Comparison of ENCODE assay signal across 9 cellular contexts in the genomic region with DNA sequence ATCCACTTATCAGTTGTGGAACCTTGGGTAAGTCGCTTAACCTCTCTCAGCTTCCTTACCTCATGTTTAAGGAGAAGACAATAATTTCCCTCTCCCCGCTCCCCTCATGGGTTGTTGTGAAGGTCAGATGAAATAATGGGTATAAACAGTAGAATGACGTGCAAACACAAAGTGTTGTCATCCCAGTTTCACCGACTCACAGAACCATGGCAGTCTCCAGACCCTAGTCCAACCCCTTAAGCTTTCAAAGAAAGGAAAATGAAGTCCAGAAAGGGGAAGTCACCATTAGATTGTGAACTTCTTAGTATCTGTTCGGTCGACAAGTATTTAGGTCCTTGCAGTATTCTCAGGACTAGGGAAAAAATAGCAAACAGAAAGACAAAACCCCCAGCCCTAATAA. TPM values are rescaled to one million over a fixed set of nuclear protein-coding genes. Genes with fewer than 3 reads are reported as not detected.
A peak's percentile ranks its signal among the peaks of the same experiment; 100 is the strongest.
DNase-seq lines count a peak whose midpoint lies in the region; ATAC-seq and TF ChIP-seq lines count a peak whose summit lies in the region.
"Had no signal": no experiment of that assay in that cellular context is flagged by ENCODE, and none has a peak within 500 bp of the region (broad histone marks: within the 10 kb centered on the region; RNA-seq: fewer than 3 reads in every experiment).

No MANE protein-coding gene starts in this region.

- intact Hi-C loops in A673 (cut with micrococcal nuclease; ENCODE audit: unreplicated experiment) (no loop called here), IMR-90 (cut with micrococcal nuclease) (no loop called here), ascending aorta (cut with DNase I) (loop anchor here (2.0 to 10.0 kb wide), 3 partner anchors 27 to 121 kb away; a partner anchor contains a TSS), lower leg skin (cut with DNase I; ENCODE audit: low total_unique reads) (no loop called here)

- dilution Hi-C loops in IMR-90 (cut with HindIII; ENCODE audit: low sequenced_read_pairs, unreplicated experiment), result no loop called here

- H2BK12ac ChIP-seq in mesenchymal stem cell (ENCODE audit: low read length in 2 of 2), result no peak overlapping the region

- TF ChIP-seq RAD21 in IMR-90 (IDR thresholded peaks at IDR 0.05; ENCODE audit: low read length), result no peak

- peak overlapping the region; percentile 78 for H3K14ac ChIP-seq in IMR-90 (replicated peaks; ENCODE audit: low read depth, low read length)
- no peak overlapping the region for H3K14ac ChIP-seq in mesenchymal stem cell (ENCODE audit: low read length in 2 of 2)

- H2BK120ac ChIP-seq in IMR-90 (ENCODE audit: low read depth, low read length) (no peak overlapping the region), mesenchymal stem cell (ENCODE audit: low read depth, low read length) (no peak overlapping the region)

- in situ Hi-C loops in IMR-90 (cut with MboI; ENCODE audit: low sequenced_read_pairs), result no loop called here

- H3K4me3 ChIP-seq in A673 (ENCODE audit: low read depth, low read length, poor library complexity, severe bottlenecking), result peak overlapping the region; percentile 99
- H3K4me3 ChIP-seq in IMR-90 (ENCODE audit: insufficient read depth, low read depth, low read length), result peak overlapping the region; percentile 83
- peak overlapping the region; percentile 58 to 73 for H3K4me3 ChIP-seq in ascending aorta
- peak overlapping the region in 1 of 2 experiments; percentile 96 for H3K4me3 ChIP-seq in mesenchymal stem cell (ENCODE audit: insufficient read depth in 1 of 2, low read depth in 1 of 2, low read length in 2 of 2)
- no peak overlapping the region for H3K4me3 ChIP-seq in lower leg skin (ENCODE audit: low read depth, poor library complexity, severe bottlenecking)

- peak overlapping the region; percentile 95 for H3K27ac ChIP-seq in A673 (ENCODE audit: low read depth, low read length, poor library complexity, severe bottlenecking)
- peak overlapping the region; percentile 90; the same call in 1 of the 2 replicates for H3K27ac ChIP-seq in IMR-90 (ENCODE audit: insufficient read depth, low read length)
- H3K27ac ChIP-seq in ascending aorta, result no peak overlapping the region
- H3K27ac ChIP-seq in mesenchymal stem cell (ENCODE audit: low read length, poor library complexity, severe bottlenecking), result no peak overlapping the region

- H2AK9ac ChIP-seq in IMR-90 (replicated peaks; ENCODE audit: low read depth, low read length, poor library complexity), result peak overlapping the region; percentile 92

- peak overlapping the region; percentile 32; the same call in 1 of the 2 replicates for H3K56ac ChIP-seq in IMR-90 (ENCODE audit: extremely low read depth, insufficient read depth, low read length)

- no peak for TF ChIP-seq CTCF in A673 (conservative IDR thresholded peaks at IDR 0.05; ENCODE audit: low read depth, low read length)
- no peak for TF ChIP-seq CTCF in IMR-90 (conservative IDR thresholded peaks at IDR 0.05; ENCODE audit: low read depth, low read length)
- TF ChIP-seq CTCF in ascending aorta (IDR thresholded peaks at IDR 0.05), result no peak
- no peak for TF ChIP-seq CTCF in lower leg skin (IDR thresholded peaks at IDR 0.05)

- peaks cover 29 to 54% of the 10 kb centered on the region in 2 experiments for H3K79me1 ChIP-seq in IMR-90 (ENCODE audit: low read depth in 1 of 2, low read length in 2 of 2)
- H3K79me1 ChIP-seq in mesenchymal stem cell (replicated peaks; ENCODE audit: low read length, poor library complexity, severe bottlenecking), result peaks cover 26% of the 10 kb centered on the region

- ATAC-seq in IMR-90 (ENCODE audit: low read depth), result no peak
- no peak for ATAC-seq in GM18867 (IDR thresholded peaks at IDR 0.05; ENCODE audit: unreplicated experiment)

- H3K23ac ChIP-seq in IMR-90 (ENCODE audit: low read depth, low read length), result peak overlapping the region; percentile 93
- peak overlapping the region in 1 of 2 experiments; percentile 49 for H3K23ac ChIP-seq in mesenchymal stem cell (ENCODE audit: low read length in 2 of 2)

- H3K18ac ChIP-seq in IMR-90 (ENCODE audit: low read depth, low read length) (no peak overlapping the region), mesenchymal stem cell (ENCODE audit: low read depth in 1 of 2, low read length in 2 of 2) (no peak overlapping the region)

- no peak for TF ChIP-seq POLR2A in IMR-90 (IDR thresholded peaks at IDR 0.05; ENCODE audit: low read depth, low read length)
- no peak for TF ChIP-seq POLR2A in lower leg skin (IDR thresholded peaks at IDR 0.05)

- H3K9me1 ChIP-seq in IMR-90 (ENCODE audit: insufficient read depth, low read length), result peaks cover 12% of the 10 kb centered on the region

- H2BK15ac ChIP-seq in IMR-90 (ENCODE audit: low read depth, low read length) (no peak overlapping the region), mesenchymal stem cell (ENCODE audit: low read depth, poor library complexity, severe bottlenecking) (no peak overlapping the region)

- peak overlapping the region in 1 of 2 experiments; percentile 95; a peak in 1 of 4 replicates for H4K8ac ChIP-seq in IMR-90 (ENCODE audit: low read depth in 2 of 2, low read length in 2 of 2)
- H4K8ac ChIP-seq in mesenchymal stem cell (ENCODE audit: low read length), result no peak overlapping the region

- H3K27me3 ChIP-seq in A673 (replicated peaks; ENCODE audit: insufficient read depth, low read depth, low read length, poor library complexity) (no peaks in the 10 kb centered on the region), IMR-90 (ENCODE audit: control insufficient read depth, insufficient read depth, low read length) (no peaks in the 10 kb centered on the region), ascending aorta (no peaks in the 10 kb centered on the region), mesenchymal stem cell (ENCODE audit: control insufficient read depth in 1 of 2, insufficient read depth in 1 of 2, low read length in 2 of 2) (no peaks in the 10 kb centered on the region)

- WGBS in IMR-90 (ENCODE audit: extremely low coverage in 2 of 2, insufficient read length in 1 of 2), 2 experiments, result no CpG with 5 or more reads among the region's 6 CpGs
- 88% methylated on average over 4 of the region's 6 CpGs for WGBS in mesenchymal stem cell
- 52 to 64% methylated on average over 6 of the region's 6 CpGs for WGBS in lower leg skin, 2 donors

- H3K36me3 ChIP-seq in A673 (ENCODE audit: insufficient read depth, low read length, poor library complexity, severe bottlenecking) (peaks cover 4% of the 10 kb centered on the region), IMR-90 (ENCODE audit: control insufficient read depth, insufficient read depth, low read length) (peaks cover 7% of the 10 kb centered on the region), ascending aorta (peaks cover 8 to 9% of the 10 kb centered on the region in 2 donors), mesenchymal stem cell (ENCODE audit: control insufficient read depth in 1 of 2, insufficient read depth in 2 of 2, low read depth in 1 of 2, low read length in 2 of 2) (peaks cover 21 to 23% of the 10 kb centered on the region in 2 experiments)

- H3K4ac ChIP-seq in IMR-90 (ENCODE audit: low read depth, low read length) (peak overlapping the region; percentile 88; the same call in 1 of the 2 replicates), mesenchymal stem cell (ENCODE audit: low read depth in 1 of 2, low read length in 2 of 2) (peak overlapping the region in 1 of 2 experiments; percentile 62)

- H2AFZ ChIP-seq in IMR-90 (replicated peaks; ENCODE audit: low read length, poor library complexity) (peak overlapping the region; percentile 97), mesenchymal stem cell (ENCODE audit: low read depth, low read length) (no peak overlapping the region)

- H3K4me2 ChIP-seq in IMR-90 (ENCODE audit: low read depth, low read length), result peak overlapping the region; percentile 90
- H3K4me2 ChIP-seq in mesenchymal stem cell (ENCODE audit: low read length, poor library complexity, severe bottlenecking), result peak overlapping the region; percentile 96

- H3K4me1 ChIP-seq in A673 (ENCODE audit: insufficient read depth, low read length, poor library complexity, severe bottlenecking) (peaks cover 11% of the 10 kb centered on the region), IMR-90 (ENCODE audit: control insufficient read depth, insufficient read depth, low read length) (peaks cover 4% of the 10 kb centered on the region; the same call in 1 of the 2 replicates), ascending aorta (peaks cover 0 to 8% of the 10 kb centered on the region in 2 donors), mesenchymal stem cell (ENCODE audit: control insufficient read depth, insufficient read depth, low read depth, low read length) (peaks cover 6% of the 10 kb centered on the region)

- H4K91ac ChIP-seq in IMR-90 (ENCODE audit: insufficient read depth, low read depth, low read length) (no peak overlapping the region), mesenchymal stem cell (ENCODE audit: low read length) (no peak overlapping the region)

- H4K5ac ChIP-seq in IMR-90 (ENCODE audit: low read depth, low read length), result no peak overlapping the region

- CTCF ChIA-PET in A673 (lab: Charles Lee) (no interaction called here), IMR-90 (lab: Yijun Ruan, JAX) (no interaction called here)

- DNase-seq in A673 (ENCODE audit: low spot score), result no peak
- DNase-seq in IMR-90, result no peak
- DNase-seq in ascending aorta (ENCODE audit: low spot score in 2 of 2), result no peak
- DNase-seq in mesenchymal stem cell, result peak; percentile 39
- no peak for DNase-seq in lower leg skin (ENCODE audit: low spot score in 2 of 2)
- DNase-seq in stimulated activated CD4-positive, alpha-beta T cell treated with anti-CD3 and anti-CD28 coated beads, Interleukin-4, amount 100 ng/mL, for 4 hours, result no peak
- no peak for DNase-seq in amniotic stem cell (lab: John Stamatoyannopoulos, UW)

- POLR2A ChIA-PET in A673 (lab: Charles Lee; ENCODE audit: low non-redundant PET), result no interaction called here
- POLR2A ChIA-PET in IMR-90 (lab: Charles Lee; ENCODE audit: unreplicated experiment), result no interaction called here

- H3K9me3 ChIP-seq in A673 (ENCODE audit: low read depth, low read length, poor library complexity, severe bottlenecking) (no peaks in the 10 kb centered on the region), IMR-90 (ENCODE audit: control insufficient read depth, insufficient read depth, low read length) (no peaks in the 10 kb centered on the region), ascending aorta (no peaks in the 10 kb centered on the region), mesenchymal stem cell (ENCODE audit: control insufficient read depth, low read length) (no peaks in the 10 kb centered on the region)

- peak overlapping the region; percentile 20 for H2AK5ac ChIP-seq in IMR-90 (ENCODE audit: low read depth, low read length)
- no peak overlapping the region for H2AK5ac ChIP-seq in mesenchymal stem cell (ENCODE audit: low read length, severe bottlenecking)

- H3K9ac ChIP-seq in IMR-90 (ENCODE audit: low read depth, low read length) (peak overlapping the region; percentile 88), mesenchymal stem cell (ENCODE audit: low read length) (peak overlapping the region; percentile 93)

- H2BK20ac ChIP-seq in IMR-90 (ENCODE audit: low read depth, low read length), result no peak overlapping the region

- BruUV-seq in A673 (replicated peaks; lab: Mats Ljungman, UMichigan) (no TSS peak), IMR-90 (replicated peaks; lab: Mats Ljungman, UMichigan) (no TSS peak)

- H2BK5ac ChIP-seq in IMR-90 (ENCODE audit: low read depth, low read length, poor library complexity, severe bottlenecking), result no peak overlapping the region
- no peak overlapping the region for H2BK5ac ChIP-seq in mesenchymal stem cell (ENCODE audit: low read depth, low read length, poor library complexity, severe bottlenecking)

- H4K20me1 ChIP-seq in IMR-90 (ENCODE audit: insufficient read depth, low read length), result no peaks in the 10 kb centered on the region

RNA-seq across cellular contexts. Expression of a gene that starts 1.1 kb away (rescaled TPM):
- total RNA-seq in A673 (2021) (52.0 and 63.6 TPM in 2 replicates), IMR-90 (2012; rRNA removed) (45.8 and 50.0 TPM in 2 replicates), ascending aorta (43.9 TPM), lower leg skin (10 to 100 TPM; 41.8 to 64.5 (median 47.4) TPM)
- 89.0 and 106 TPM in 2 replicates for polyA plus RNA-seq in IMR-90 (2012; rRNA removed)
- polyA plus RNA-seq in IMR-90 (2012; cell fraction: cytosol; rRNA removed), result 132 and 144 TPM in 2 replicates
- polyA plus RNA-seq in IMR-90 (2012; cell fraction: nucleus; rRNA removed; ENCODE audit: low replicate concordance), result 24.2 and 31.7 TPM in 2 replicates
- 87.6 TPM for polyA plus RNA-seq in mesenchymal stem cell (2013, experiment 1 of 2)
- 91.2 TPM for polyA plus RNA-seq in mesenchymal stem cell (2013, experiment 2 of 2)

RNA-seq across cellular contexts. Expression of a gene that starts 2.1 kb away (rescaled TPM):
- total RNA-seq in A673 (2021), result 66.6 and 75.2 TPM in 2 replicates
- total RNA-seq in IMR-90 (2012; rRNA removed), result 8.8 and 9.7 TPM in 2 replicates
- polyA plus RNA-seq in IMR-90 (2012; rRNA removed), result 21.6 and 24.0 TPM in 2 replicates
- polyA plus RNA-seq in IMR-90 (2012; cell fraction: cytosol; rRNA removed), result 11.7 and 17.0 TPM in 2 replicates
- 40.7 and 41.8 TPM in 2 replicates for polyA plus RNA-seq in IMR-90 (2012; cell fraction: nucleus; rRNA removed; ENCODE audit: low replicate concordance)
- 28.7 TPM for total RNA-seq in ascending aorta
- polyA plus RNA-seq in mesenchymal stem cell (2013, experiment 1 of 2), result 21.8 TPM
- polyA plus RNA-seq in mesenchymal stem cell (2013, experiment 2 of 2), result 21.1 TPM
- total RNA-seq in lower leg skin, result 10 to 100 TPM; 19.8 to 31.0 (median 26.9) TPM

RNA-seq across cellular contexts. Expression of a gene that starts 5.3 kb away (rescaled TPM):
- total RNA-seq in A673 (2021) (0.47 and 0.66 TPM in 2 replicates), IMR-90 (2012; rRNA removed) (not detected in 2 replicates), ascending aorta (not detected), lower leg skin (100 to 1,000 TPM; 211 to 281 (median 251) TPM)
- polyA plus RNA-seq in IMR-90 (2012; rRNA removed), result not detected in 2 replicates
- 0.03 TPM in 1 of 2 replicates, not detected in the other for polyA plus RNA-seq in IMR-90 (2012; cell fraction: cytosol; rRNA removed)
- polyA plus RNA-seq in IMR-90 (2012; cell fraction: nucleus; rRNA removed; ENCODE audit: low replicate concordance), result 0.29 TPM in 1 of 2 replicates, not detected in the other
- not detected for polyA plus RNA-seq in mesenchymal stem cell (2013, experiment 1 of 2)
- polyA plus RNA-seq in mesenchymal stem cell (2013, experiment 2 of 2), result not detected
- total RNA-seq: NCI-H460 had no signal

RNA-seq across cellular contexts. Expression of a gene that starts 26.6 kb away (rescaled TPM):
- total RNA-seq in A673 (2021) (90.0 and 92.5 TPM in 2 replicates), IMR-90 (2012; rRNA removed) (2.3 and 2.5 TPM in 2 replicates), ascending aorta (1.3 TPM), lower leg skin (1 to 10 TPM in 1 of 4 donors, under 1 TPM in 3; 0.21 to 1.1 (median 0.67) TPM)
- polyA plus RNA-seq in IMR-90 (2012; rRNA removed), result 9.0 and 11.6 TPM in 2 replicates
- 4.0 and 8.8 TPM in 2 replicates for polyA plus RNA-seq in IMR-90 (2012; cell fraction: cytosol; rRNA removed)
- polyA plus RNA-seq in IMR-90 (2012; cell fraction: nucleus; rRNA removed; ENCODE audit: low replicate concordance), result 14.6 and 16.6 TPM in 2 replicates
- polyA plus RNA-seq in mesenchymal stem cell (2013, experiment 1 of 2), result 10.4 TPM
- 10.7 TPM for polyA plus RNA-seq in mesenchymal stem cell (2013, experiment 2 of 2)

RNA-seq across cellular contexts. Expression of a gene that starts 34.9 kb away (rescaled TPM):
- 220 and 233 TPM in 2 replicates for total RNA-seq in A673 (2021)
- total RNA-seq in IMR-90 (2012; rRNA removed), result 553 and 927 TPM in 2 replicates
- polyA plus RNA-seq in IMR-90 (2012; rRNA removed), result 952 and 1,264 TPM in 2 replicates
- polyA plus RNA-seq in IMR-90 (2012; cell fraction: cytosol; rRNA removed), result 935 and 1,213 TPM in 2 replicates
- 229 and 499 TPM in 2 replicates for polyA plus RNA-seq in IMR-90 (2012; cell fraction: nucleus; rRNA removed; ENCODE audit: low replicate concordance)
- total RNA-seq in ascending aorta, result 103 TPM
- 523 TPM for polyA plus RNA-seq in mesenchymal stem cell (2013, experiment 1 of 2)
- polyA plus RNA-seq in mesenchymal stem cell (2013, experiment 2 of 2), result 523 TPM
- 100 to 1,000 TPM; 113 to 215 (median 185) TPM for total RNA-seq in lower leg skin

Comparison
In these comparisons a context has a peak if more than half of its experiments do, and no peak if none do; other contexts are left out.
1. H3K27ac ChIP-seq: peak in A673 (single experiment) and IMR-90 (single experiment); none in ascending aorta (0 of 2) and mesenchymal stem cell (single experiment).
2. RNA of a gene that starts 5.3 kb away (total RNA-seq): 211 to 281 TPM in lower leg skin; 0.47 to 0.66 TPM in A673, not detected in IMR-90 and not detected in ascending aorta (single experiment); every median in the first group is over 100 times any median in the second.